17 cellular contexts compared by ENCODE assay signal in the genomic region with DNA sequence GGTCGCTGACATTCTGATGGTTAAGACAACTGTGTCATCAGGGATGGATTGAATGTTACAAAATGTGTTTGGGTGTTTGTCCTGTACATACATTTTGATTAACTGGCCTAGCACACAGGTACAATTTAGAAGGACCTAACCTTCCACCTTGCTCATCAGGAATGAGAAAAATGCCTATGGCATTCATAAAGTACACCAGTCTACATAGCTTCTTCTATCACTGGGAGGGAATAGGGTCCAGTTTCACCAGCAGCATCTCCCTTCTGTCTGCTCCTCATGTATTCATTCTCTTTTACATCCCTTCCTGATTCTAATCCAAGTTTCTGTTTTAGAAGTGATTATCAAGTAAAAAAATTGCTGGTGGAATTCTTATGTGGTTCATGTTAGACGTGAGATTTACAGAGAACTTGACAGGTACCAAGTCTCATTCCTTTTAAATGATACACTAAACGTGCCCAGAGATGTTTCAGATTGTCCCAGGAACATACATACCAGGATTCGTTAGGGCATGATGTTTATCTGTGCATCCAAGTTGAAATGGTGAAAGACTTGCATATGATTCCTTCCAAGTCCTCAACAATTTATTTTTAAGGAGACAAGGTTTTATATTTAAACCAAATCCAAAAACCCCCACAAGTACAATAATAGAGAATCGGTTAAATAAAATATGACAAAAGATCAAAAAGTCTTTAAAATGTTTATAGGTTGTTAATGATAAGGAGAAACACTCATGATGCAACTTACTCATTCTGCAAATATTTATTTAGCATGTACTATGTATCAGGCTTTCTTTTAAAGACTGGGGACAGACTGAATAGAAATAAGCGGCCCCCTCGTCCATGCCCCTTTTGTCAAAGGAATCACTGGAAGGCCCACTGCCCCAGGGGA.
"Had no signal": no experiment of that assay in that cellular context is flagged by ENCODE, and none has a peak within 500 bp of the region (broad histone marks: within the 10 kb centered on the region; RNA-seq: fewer than 3 reads in every experiment).

No MANE protein-coding gene starts in this region.

- ATAC-seq: activated T-cell treated with anti-CD3 and anti-CD28 coated beads, Interleukin-2, amount 50 U/mL, for 72 hours; gastroesophageal sphincter; sciatic nerve; upper lobe of right lung had no signal

- H3K4me1 Mint-ChIP-seq: activated CD4-positive, alpha-beta memory T cell treated with anti-CD3 and anti-CD28 coated beads, Interleukin-2, amount 10 ng/mL, durations not matched to agents 7 days and 5 days; activated naive CD8-positive, alpha-beta T cell treated with anti-CD3 and anti-CD28 coated beads, Interleukin-2, amount 10 ng/mL, durations not matched to agents 7 days and 5 days; neural crest cell had no signal

- H3K27me3 Mint-ChIP-seq: activated CD4-positive, alpha-beta memory T cell treated with anti-CD3 and anti-CD28 coated beads, Interleukin-2, amount 10 ng/mL, durations not matched to agents 7 days and 5 days had no signal

- H3K4me3 Mint-ChIP-seq: activated CD4-positive, alpha-beta memory T cell treated with anti-CD3 and anti-CD28 coated beads, Interleukin-2, amount 10 ng/mL, durations not matched to agents 7 days and 5 days; activated naive CD8-positive, alpha-beta T cell treated with anti-CD3 and anti-CD28 coated beads, Interleukin-2, amount 10 ng/mL, durations not matched to agents 7 days and 5 days; activated T-cell treated with anti-CD3 and anti-CD28 coated beads, Interleukin-2, amount 50 U/mL, for 72 hours; neural crest cell had no signal

- H3K27ac ChIP-seq: cardiac muscle cell, gastroesophageal sphincter, spleen, upper lobe of right lung had no signal

- FAIRE-seq: endometrium, kidney had no signal

- H3K36me3 Mint-ChIP-seq: activated naive CD8-positive, alpha-beta T cell treated with anti-CD3 and anti-CD28 coated beads, Interleukin-2, amount 10 ng/mL, durations not matched to agents 7 days and 5 days had no signal

- H3K9me3 ChIP-seq: gastroesophageal sphincter, upper lobe of right lung had no signal

- H3K36me3 ChIP-seq: cardiac muscle cell, gastroesophageal sphincter, spleen, upper lobe of right lung had no signal

- DNase-seq: activated CD4-positive, alpha-beta memory T cell treated with anti-CD3 and anti-CD28 coated beads, Interleukin-2, amount 10 ng/mL, durations not matched to agents 7 days and 5 days; activated CD4-positive, CD25-positive, alpha-beta regulatory T cell treated with anti-CD3 and anti-CD28 coated beads, Interleukin-2, amount 50 U/mL, for 72 hours; activated gamma-delta T cell treated with Interleukin-2 at 50 U/mL for 16 hours; activated naive CD8-positive, alpha-beta T cell treated with anti-CD3 and anti-CD28 coated beads, Interleukin-2, amount 10 ng/mL, durations not matched to agents 7 days and 5 days; activated T-cell treated with anti-CD3 and anti-CD28 coated beads, Interleukin-2, amount 50 U/mL, for 72 hours; anterior cingulate cortex; kidney; spleen; stimulated activated CD4-positive, alpha-beta T cell treated with anti-CD3 and anti-CD28 coated beads, Interleukin-2, amount 100 ng/mL, for 24 hours; stimulated activated naive CD4-positive, alpha-beta T cell; substantia nigra; upper lobe of right lung had no signal

- H3K27ac Mint-ChIP-seq: activated CD4-positive, alpha-beta memory T cell treated with anti-CD3 and anti-CD28 coated beads, Interleukin-2, amount 10 ng/mL, durations not matched to agents 7 days and 5 days; activated naive CD8-positive, alpha-beta T cell treated with anti-CD3 and anti-CD28 coated beads, Interleukin-2, amount 10 ng/mL, durations not matched to agents 7 days and 5 days; activated T-cell treated with anti-CD3 and anti-CD28 coated beads, Interleukin-2, amount 50 U/mL, for 72 hours had no signal

- H3K4me3 ChIP-seq: cardiac muscle cell, gastroesophageal sphincter, spleen, upper lobe of right lung had no signal

- H3K27me3 ChIP-seq: cardiac muscle cell, gastroesophageal sphincter, upper lobe of right lung had no signal

- H3K4me1 ChIP-seq: gastroesophageal sphincter, spleen, upper lobe of right lung had no signal

- H3K9me3 Mint-ChIP-seq: activated CD4-positive, alpha-beta memory T cell treated with anti-CD3 and anti-CD28 coated beads, Interleukin-2, amount 10 ng/mL, durations not matched to agents 7 days and 5 days; activated naive CD8-positive, alpha-beta T cell treated with anti-CD3 and anti-CD28 coated beads, Interleukin-2, amount 10 ng/mL, durations not matched to agents 7 days and 5 days had no signal
